Comparison of ENCODE assay signal across 19 cellular contexts in the genomic region with DNA sequence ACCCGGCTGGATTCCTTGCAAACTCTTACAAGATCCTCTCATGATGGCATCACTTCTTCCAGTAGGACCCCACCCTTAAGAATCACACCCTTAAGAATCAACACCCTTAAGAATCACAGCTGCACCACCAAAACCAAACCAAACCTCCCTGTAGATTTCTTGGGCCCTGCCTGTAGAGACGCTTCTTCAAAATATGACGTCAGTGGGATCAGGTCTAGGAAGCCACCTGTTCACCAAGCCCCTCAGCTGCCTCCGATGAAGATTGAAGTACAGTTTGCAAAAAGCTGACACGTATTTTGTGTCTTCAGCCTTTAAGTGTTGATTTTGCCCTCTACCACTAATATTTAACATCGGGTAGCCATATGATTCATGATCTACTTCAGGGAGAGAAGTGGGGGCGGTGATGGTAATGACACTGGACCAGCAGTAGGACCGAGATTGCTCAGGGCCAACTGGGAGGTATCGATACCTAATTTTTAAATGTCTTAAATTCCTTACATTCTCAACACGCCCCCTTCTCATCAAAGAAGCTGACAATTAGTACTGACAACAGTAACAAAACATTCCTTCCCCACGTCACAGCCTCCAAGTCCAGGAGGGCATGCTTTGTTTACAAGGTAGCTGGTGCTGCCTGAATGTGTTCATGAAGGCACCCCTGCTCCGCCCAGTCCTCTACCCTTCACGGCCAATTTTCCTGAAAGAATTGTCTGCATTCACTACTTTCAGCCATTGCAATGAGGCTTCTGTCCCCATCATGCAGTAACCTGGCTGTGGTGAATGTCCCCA.
DNase-seq lines count a peak whose midpoint lies in the region; TF ChIP-seq lines count a peak whose summit lies in the region.
"Had no signal": no experiment of that assay in that cellular context is flagged by ENCODE, and none has a peak within 500 bp of the region (broad histone marks: within the 10 kb centered on the region; RNA-seq: fewer than 3 reads in every experiment).

No MANE protein-coding gene starts in this region.

- in situ Hi-C loops in GM13977 (cut with MboI; ENCODE audit: low pct_unique_long_range_greater_than_20kb, low sequenced_read_pairs, unreplicated experiment): no loop called here

- CTCF ChIA-PET in activated naive CD4-positive, alpha-beta T cell treated with anti-CD3 and anti-CD28 coated beads, Interleukin-2, amount 10 ng/mL, durations not matched to agents 7 days and 5 days (lab: Charles Lee): no interaction called here

- TF ChIP-seq CTCF in GM13977 (IDR thresholded peaks at IDR 0.05; ENCODE audit: extremely low read depth, insufficient read depth, missing control alignments): no peak

- DNase-seq in DMS 273 (lab: John Stamatoyannopoulos, UW; ENCODE audit: unreplicated experiment) (peak; percentile 10), DMS 273 treated with DMSO at 0.1 percent for 48 hours (lab: John Stamatoyannopoulos, UW) (no peak), NCI-H2171 (lab: John Stamatoyannopoulos, UW) (peak; percentile 47), kidney tubule cell (ENCODE audit: low spot score) (peak; percentile 6), retina (peak; percentile 34), GM13977 (ENCODE audit: low spot score) (no peak), NCI-H146 treated with DMSO at 0.1 percent for 48 hours (lab: John Stamatoyannopoulos, UW; ENCODE audit: unreplicated experiment) (no peak)
- no peak for DNase-seq in activated naive CD4-positive, alpha-beta T cell treated with anti-CD3 and anti-CD28 coated beads, Interleukin-2, amount 10 ng/mL, durations not matched to agents 7 days and 5 days
- DNase-seq: AML-193, HFFc6, Kasumi-1, MG63, NCI-H1048, NCI-H1436, NCI-H2029 treated with DMSO at 0.1 percent for 48 hours, NCI-H2227 treated with DMSO at 0.1 percent for 48 hours, SHP77, SK-N-SH had no signal

- no peak overlapping the region for H3K27ac Mint-ChIP-seq in activated naive CD4-positive, alpha-beta T cell treated with anti-CD3 and anti-CD28 coated beads, Interleukin-2, amount 10 ng/mL, durations not matched to agents 7 days and 5 days
- H3K27ac Mint-ChIP-seq: HFFc6, IgD-negative memory B cell had no signal

- H3K4me3 Mint-ChIP-seq in activated naive CD4-positive, alpha-beta T cell treated with anti-CD3 and anti-CD28 coated beads, Interleukin-2, amount 10 ng/mL, durations not matched to agents 7 days and 5 days: no peak overlapping the region
- H3K4me3 Mint-ChIP-seq: HFFc6, IgD-negative memory B cell had no signal

- no peaks in the 10 kb centered on the region for H3K36me3 Mint-ChIP-seq in activated naive CD4-positive, alpha-beta T cell treated with anti-CD3 and anti-CD28 coated beads, Interleukin-2, amount 10 ng/mL, durations not matched to agents 7 days and 5 days
- H3K36me3 Mint-ChIP-seq: IgD-negative memory B cell had no signal

- H3K4me1 Mint-ChIP-seq in activated naive CD4-positive, alpha-beta T cell treated with anti-CD3 and anti-CD28 coated beads, Interleukin-2, amount 10 ng/mL, durations not matched to agents 7 days and 5 days: no peaks in the 10 kb centered on the region
- H3K4me1 Mint-ChIP-seq: IgD-negative memory B cell had no signal

- H3K27me3 Mint-ChIP-seq in activated naive CD4-positive, alpha-beta T cell treated with anti-CD3 and anti-CD28 coated beads, Interleukin-2, amount 10 ng/mL, durations not matched to agents 7 days and 5 days: peaks cover 14% of the 10 kb centered on the region

- no peaks in the 10 kb centered on the region for H3K9me3 Mint-ChIP-seq in activated naive CD4-positive, alpha-beta T cell treated with anti-CD3 and anti-CD28 coated beads, Interleukin-2, amount 10 ng/mL, durations not matched to agents 7 days and 5 days
- H3K9me3 Mint-ChIP-seq: HFFc6, IgD-negative memory B cell had no signal

Comparison
In these comparisons a context has a peak if more than half of its experiments do, and no peak if none do; other contexts are left out.
1. DNase-seq: peak in DMS 273 (single experiment), NCI-H2171 (single experiment), kidney tubule cell (single experiment) and retina (single experiment); none in DMS 273 treated with DMSO at 0.1 percent for 48 hours (single experiment), GM13977 (single experiment), activated naive CD4-positive, alpha-beta T cell treated with anti-CD3 and anti-CD28 coated beads, Interleukin-2, amount 10 ng/mL, durations not matched to agents 7 days and 5 days (single experiment) and NCI-H146 treated with DMSO at 0.1 percent for 48 hours (single experiment).